ENCODE assay signal across 9 cellular contexts in genomic region chr10:124063736-124064135, GRCh38. TPM values are rescaled to one million over a fixed set of nuclear protein-coding genes. Genes with fewer than 3 reads are reported as not detected.
DNase-seq lines count a peak whose midpoint lies in the region; ATAC-seq and TF ChIP-seq lines count a peak whose summit lies in the region.
"Had no signal": no experiment of that assay in that cellular context is flagged by ENCODE, and none has a peak within 500 bp of the region (broad histone marks: within the 10 kb centered on the region; RNA-seq: fewer than 3 reads in every experiment).

No MANE protein-coding gene starts in this region.

- ATAC-seq in GM21786 (IDR thresholded peaks at IDR 0.05; ENCODE audit: unreplicated experiment) (peak; percentile 61), lung (ENCODE audit: insufficient read depth, low FRiP score) (peak; percentile 85), GM21529 (IDR thresholded peaks at IDR 0.05; ENCODE audit: unreplicated experiment) (no peak)
- ATAC-seq in activated T-helper 17 cell treated with anti-CD3 and anti-CD28 coated beads, Interleukin-2, amount 50 U/mL, for 72 hours (replicated peaks) = peak; percentile 81

- peaks cover 20% of the 10 kb centered on the region for H3K4me1 Mint-ChIP-seq in activated T-helper 17 cell treated with anti-CD3 and anti-CD28 coated beads, Interleukin-2, amount 50 U/mL, for 72 hours
- H3K4me1 Mint-ChIP-seq: central memory CD8-positive, alpha-beta T cell had no signal

- peaks cover 0 to 1% of the 10 kb centered on the region in 2 donors for H3K9me3 ChIP-seq in lung (ENCODE audit: control insufficient read depth in 2 of 2, insufficient read depth in 1 of 2, low read length in 1 of 2)

- 31 to 51% methylated on average over 6 of the region's 6 CpGs for WGBS in lung, 2 donors

- TF ChIP-seq CTCF in lung (IDR thresholded peaks at IDR 0.05; ENCODE audit: control extremely low read depth, extremely low read depth) = no peak

- no peaks in the 10 kb centered on the region for H3K36me3 Mint-ChIP-seq in activated T-helper 17 cell treated with anti-CD3 and anti-CD28 coated beads, Interleukin-2, amount 50 U/mL, for 72 hours (ENCODE audit: low read depth)

- peak overlapping the region in 1 of 2 donors; percentile 23 for H3K27ac ChIP-seq in lung (ENCODE audit: low read depth in 1 of 2, low read length in 1 of 2)

- H3K27me3 ChIP-seq in lung (ENCODE audit: control insufficient read depth, insufficient read depth) = no peaks in the 10 kb centered on the region

- peaks cover 0 to 10% of the 10 kb centered on the region in 2 donors for H3K4me1 ChIP-seq in lung (ENCODE audit: control insufficient read depth in 2 of 2, insufficient read depth in 2 of 2, low read length in 2 of 2)

- H3K4me3 Mint-ChIP-seq in activated T-helper 17 cell treated with anti-CD3 and anti-CD28 coated beads, Interleukin-2, amount 50 U/mL, for 72 hours = peak overlapping the region; percentile 68
- H3K4me3 Mint-ChIP-seq: central memory CD8-positive, alpha-beta T cell had no signal

- peak overlapping the region; percentile 79 for H3K27ac Mint-ChIP-seq in activated T-helper 17 cell treated with anti-CD3 and anti-CD28 coated beads, Interleukin-2, amount 50 U/mL, for 72 hours

- DNase-seq in Ammon's horn (ENCODE audit: low spot score) (peak; percentile 70), lung (ENCODE audit: low spot score) (peak; percentile 38), activated gamma-delta T cell treated with Interleukin-2 at 50 U/mL for 16 hours (no peak), DMS 273 (lab: John Stamatoyannopoulos, UW; ENCODE audit: unreplicated experiment) (no peak)
- no peak for DNase-seq in effector CD4-positive, alpha-beta T cell

- no peaks in the 10 kb centered on the region for H3K9me3 Mint-ChIP-seq in activated T-helper 17 cell treated with anti-CD3 and anti-CD28 coated beads, Interleukin-2, amount 50 U/mL, for 72 hours
- H3K9me3 Mint-ChIP-seq: central memory CD8-positive, alpha-beta T cell had no signal

- H3K27me3 Mint-ChIP-seq in activated T-helper 17 cell treated with anti-CD3 and anti-CD28 coated beads, Interleukin-2, amount 50 U/mL, for 72 hours = no peaks in the 10 kb centered on the region

- no peak overlapping the region for H3K4me3 ChIP-seq in lung

- H3K36me3 ChIP-seq in lung (ENCODE audit: control insufficient read depth in 2 of 2, insufficient read depth in 2 of 2, low read length in 2 of 2) = peaks cover 0 to 7% of the 10 kb centered on the region in 2 donors

RNA-seq across cellular contexts. Expression of gene CHST15, which starts 29.7 kb away (rescaled TPM):
- total RNA-seq in activated T-helper 17 cell treated with anti-CD3 and anti-CD28 coated beads, Interleukin-2, amount 50 U/mL, for 72 hours = 10 to 100 TPM in 1 of 2 donors, under 1 TPM in 1; 0.56 to 10.9 TPM
- 10 to 100 TPM; 30.9 to 42.6 TPM for total RNA-seq in lung
- polyA plus RNA-seq in lung = 10 to 100 TPM in 1 of 2 donors, 1 to 10 TPM in 1; 5.4 to 45.3 TPM

Comparison
In these comparisons a context has a peak if more than half of its experiments do, and no peak if none do; other contexts are left out.
1. DNase-seq: peak in Ammon's horn (single experiment) and lung (single experiment); none in activated gamma-delta T cell treated with Interleukin-2 at 50 U/mL for 16 hours (single experiment), effector CD4-positive, alpha-beta T cell (single experiment) and DMS 273 (single experiment).